ENCODE assay signal across 11 cellular contexts in genomic region chr1:245605480-245606156, GRCh38.
DNase-seq lines count a peak whose midpoint lies in the region; TF ChIP-seq lines count a peak whose summit lies in the region.
"Had no signal": no experiment of that assay in that cellular context is flagged by ENCODE, and none has a peak within 500 bp of the region (broad histone marks: within the 10 kb centered on the region; RNA-seq: fewer than 3 reads in every experiment).

No MANE protein-coding gene starts in this region.

- H3K36me3 ChIP-seq in uterus, result no peaks in the 10 kb centered on the region
- H3K36me3 ChIP-seq: ascending aorta had no signal

- peak; percentile 42 for DNase-seq in GOT3 (lab: John Stamatoyannopoulos, UW)
- DNase-seq in T1000 (lab: John Stamatoyannopoulos, UW), result peak; percentile 72
- DNase-seq in fibroblast of villous mesenchyme (ENCODE audit: low read depth), result peak; percentile 80
- peak in 4 of 49 donors; percentile 12 to 84 (median 26) for DNase-seq in substantia nigra (lab: John Stamatoyannopoulos, UW)
- DNase-seq in effector CD8-positive, alpha-beta T cell (lab: John Stamatoyannopoulos, UW), result no peak
- no peak for DNase-seq in uterus
- DNase-seq in NCI-H187 treated with DMSO at 0.1 percent for 48 hours (lab: John Stamatoyannopoulos, UW), result no peak
- DNase-seq: NCI-H1417 treated with DMSO at 0.1 percent for 48 hours; stimulated activated CD4-positive, alpha-beta T cell treated with anti-CD3 and anti-CD28 coated beads, Interleukin-12 subunit alpha, Interleukin-12 subunit beta, amount 100 ng/mL, for 4 hours; T-helper 9 cell had no signal

- H3K4me1 ChIP-seq in uterus, result peaks cover 0 to 5% of the 10 kb centered on the region in 2 donors
- H3K4me1 ChIP-seq: ascending aorta had no signal

- H3K4me3 ChIP-seq in fibroblast of villous mesenchyme (ENCODE audit: low read depth, low read length) (no peak overlapping the region), uterus (no peak overlapping the region)
- H3K4me3 ChIP-seq: ascending aorta had no signal

- TF ChIP-seq CTCF in fibroblast of villous mesenchyme (IDR thresholded peaks at IDR 0.05; ENCODE audit: insufficient read depth, low read depth, low read length), result no peak
- TF ChIP-seq CTCF in uterus (IDR thresholded peaks at IDR 0.05), result no peak

- H3K9me3 ChIP-seq in uterus, result no peaks in the 10 kb centered on the region
- H3K9me3 ChIP-seq: ascending aorta had no signal

- intact Hi-C loops in uterus (cut with DNase I; ENCODE audit: low total_unique reads), result no loop called here

- peak overlapping the region; percentile 7 for H3K27ac ChIP-seq in substantia nigra (ENCODE audit: low read depth, low read length, poor library complexity, severe bottlenecking)
- H3K27ac ChIP-seq in uterus, result no peak overlapping the region
- H3K27ac ChIP-seq: ascending aorta had no signal

- TF ChIP-seq POLR2A in uterus (IDR thresholded peaks at IDR 0.05), result no peak

- no peaks in the 10 kb centered on the region for H3K27me3 ChIP-seq in uterus
- H3K27me3 ChIP-seq: ascending aorta had no signal

Comparison
In these comparisons a context has a peak if more than half of its experiments do, and no peak if none do; other contexts are left out.
1. DNase-seq: peak in GOT3 (single experiment), T1000 (single experiment) and fibroblast of villous mesenchyme (single experiment); none in effector CD8-positive, alpha-beta T cell (single experiment), uterus (0 of 2) and NCI-H187 treated with DMSO at 0.1 percent for 48 hours (single experiment).